23 cellular contexts compared by ENCODE assay signal in genomic region chr3:192091831-192092230, GRCh38.
DNase-seq lines count a peak whose midpoint lies in the region; ATAC-seq, FAIRE-seq and TF ChIP-seq lines count a peak whose summit lies in the region.
"Had no signal": no experiment of that assay in that cellular context is flagged by ENCODE, and none has a peak within 500 bp of the region (broad histone marks: within the 10 kb centered on the region; RNA-seq: fewer than 3 reads in every experiment).

No MANE protein-coding gene starts in this region.

- no peak overlapping the region for H3K4me3 ChIP-seq in osteoblast (ENCODE audit: insufficient read depth, low read length)
- no peak overlapping the region for H3K4me3 ChIP-seq in ascending aorta
- H3K4me3 ChIP-seq: vagina had no signal

- H3K27ac ChIP-seq in epithelial cell of prostate (peak overlapping the region; percentile 52), osteoblast (ENCODE audit: low read depth, low read length) (peak overlapping the region; percentile 56), ascending aorta (no peak overlapping the region)
- H3K27ac ChIP-seq: KMS-11, vagina had no signal

- H3K36me3 ChIP-seq in osteoblast (ENCODE audit: insufficient read depth, low read length), result no peaks in the 10 kb centered on the region
- no peaks in the 10 kb centered on the region for H3K36me3 ChIP-seq in ascending aorta
- H3K36me3 ChIP-seq: vagina had no signal

- H2AFZ ChIP-seq in osteoblast (ENCODE audit: low read length), result peak overlapping the region; percentile 66

- no peak for TF ChIP-seq CTCF in osteoblast (IDR thresholded peaks at IDR 0.05; ENCODE audit: extremely low read depth, low read depth, low read length)
- TF ChIP-seq CTCF in ascending aorta (IDR thresholded peaks at IDR 0.05), result no peak

- peaks cover 14% of the 10 kb centered on the region for H3K4me1 ChIP-seq in osteoblast (ENCODE audit: insufficient read depth, low read length)
- H3K4me1 ChIP-seq in ascending aorta, result no peaks in the 10 kb centered on the region
- H3K4me1 ChIP-seq: vagina had no signal

- intact Hi-C loops in ascending aorta (cut with DNase I), result no loop called here

- no peaks in the 10 kb centered on the region for H3K9me3 ChIP-seq in osteoblast (ENCODE audit: low read depth, low read length)
- no peaks in the 10 kb centered on the region for H3K9me3 ChIP-seq in ascending aorta
- H3K9me3 ChIP-seq: vagina had no signal

- H3K27me3 ChIP-seq in osteoblast (ENCODE audit: insufficient read depth, low read length) (no peaks in the 10 kb centered on the region), ascending aorta (no peaks in the 10 kb centered on the region)
- H3K27me3 ChIP-seq: vagina had no signal

- DNase-seq in H54 (ENCODE audit: insufficient read length, low spot score) (no peak), RCC 7860 (ENCODE audit: low spot score) (peak; percentile 30), epithelial cell of prostate (ENCODE audit: low read depth, low spot score) (no peak), osteoblast (ENCODE audit: insufficient read length, low spot score, missing footprints) (no peak), ascending aorta (ENCODE audit: low spot score in 2 of 2) (no peak)
- DNase-seq: activated CD4-positive, alpha-beta memory T cell treated with anti-CD3 and anti-CD28 coated beads, Interleukin-2, amount 10 ng/mL, durations not matched to agents 7 days and 5 days; activated naive CD4-positive, alpha-beta T cell treated with Interleukin-2 at 50 U/mL for 16 hours; CD4-positive, CD25-positive, alpha-beta regulatory T cell; DMS79; endodermal cell; NCI-H1092 treated with DMSO at 0.1 percent for 48 hours; NCI-H2029 treated with DMSO at 0.1 percent for 48 hours; NCI-H510A; stimulated activated CD8-positive, alpha-beta memory T cell treated with anti-CD3 and anti-CD28 coated beads, Interleukin-4, amount 100 ng/mL, for 48 hours; substantia nigra had no signal

- FAIRE-seq in H54 (lab: Jason Lieb, UNC) (peak; percentile 88), RCC 7860 (lab: Jason Lieb, UNC) (peak; percentile 55)
- FAIRE-seq: colon, frontal cortex had no signal

- no peaks in the 10 kb centered on the region for H4K20me1 ChIP-seq in osteoblast (ENCODE audit: insufficient read depth, low read length)

- H3K79me2 ChIP-seq in osteoblast (ENCODE audit: insufficient read depth, low read length), result no peaks in the 10 kb centered on the region

- ATAC-seq in HG02588 (IDR thresholded peaks at IDR 0.05; ENCODE audit: unreplicated experiment), result no peak
- ATAC-seq in GM21619 (IDR thresholded peaks at IDR 0.05; ENCODE audit: unreplicated experiment), result no peak
- ATAC-seq in HG03439 (IDR thresholded peaks at IDR 0.05; ENCODE audit: unreplicated experiment), result no peak
- ATAC-seq: left lobe of liver had no signal

- TF ChIP-seq POLR2A in H54 (IDR thresholded peaks at IDR 0.05; ENCODE audit: low read depth, low read length), result no peak

- no peak overlapping the region for H3K4me2 ChIP-seq in osteoblast (ENCODE audit: insufficient read depth, low read length)
- H3K4me2 ChIP-seq: KMS-11 had no signal

Comparison
In these comparisons a context has a peak if more than half of its experiments do, and no peak if none do; other contexts are left out.
1. H3K27ac ChIP-seq: peak in epithelial cell of prostate (single experiment) and osteoblast (single experiment); none in ascending aorta (0 of 2).